ENCODE assay signal across 21 cellular contexts in the genomic region with DNA sequence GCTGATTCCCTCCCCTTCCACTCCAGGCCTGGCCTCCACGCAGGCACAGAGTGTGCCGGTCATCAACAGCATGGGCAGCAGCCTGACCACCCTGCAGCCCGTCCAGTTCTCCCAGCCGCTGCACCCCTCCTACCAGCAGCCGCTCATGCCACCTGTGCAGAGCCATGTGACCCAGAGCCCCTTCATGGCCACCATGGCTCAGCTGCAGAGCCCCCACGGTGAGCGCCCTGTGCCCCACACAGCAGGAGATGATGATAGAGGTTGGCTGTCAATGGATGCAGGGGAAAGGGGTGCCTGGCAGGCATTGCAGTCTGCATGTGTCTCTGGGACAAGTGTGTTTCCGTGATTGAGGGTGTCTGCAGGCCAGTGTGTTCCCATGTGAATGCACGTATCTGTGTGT. TPM values are rescaled to one million over a fixed set of nuclear protein-coding genes. Genes with fewer than 3 reads are reported as not detected.
DNase-seq lines count a peak whose midpoint lies in the region; ATAC-seq and TF ChIP-seq lines count a peak whose summit lies in the region.
"Had no signal": no experiment of that assay in that cellular context is flagged by ENCODE, and none has a peak within 500 bp of the region (broad histone marks: within the 10 kb centered on the region; RNA-seq: fewer than 3 reads in every experiment).

No MANE protein-coding gene starts in this region.

- no peaks in the 10 kb centered on the region for H3K27me3 ChIP-seq in SK-N-SH (ENCODE audit: insufficient read depth)
- peaks cover 0 to 20% (median 0%) of the 10 kb centered on the region in 7 donors for H3K27me3 ChIP-seq in spleen (replicated peaks in 1 of 7)
- H3K27me3 ChIP-seq: BLaER1 treated with 17β-estradiol and CSF1 and Interleukin-3, amounts not matched to agents 10 nM and 100 nM had no signal

- no peak overlapping the region for H3K4me3 Mint-ChIP-seq in nephron progenitor cell
- H3K4me3 Mint-ChIP-seq: CD8-positive, alpha-beta T cell; GM23338 had no signal

- H3K79me2 ChIP-seq in SK-N-SH (ENCODE audit: insufficient read depth): no peaks in the 10 kb centered on the region

- H3K9ac ChIP-seq in SK-N-SH: no peak overlapping the region
- H3K9ac ChIP-seq: BLaER1 treated with 17β-estradiol and CSF1 and Interleukin-3, amounts not matched to agents 10 nM and 100 nM had no signal

- H3K27ac ChIP-seq in SK-N-SH (ENCODE audit: low read depth in 2 of 2, low read length in 1 of 2): no peak overlapping the region
- H3K27ac ChIP-seq in spleen: no peak overlapping the region
- H3K27ac ChIP-seq: BLaER1 treated with 17β-estradiol and CSF1 and Interleukin-3, amounts not matched to agents 10 nM and 100 nM had no signal

- H3K9me3 ChIP-seq in SK-N-SH (no peaks in the 10 kb centered on the region), spleen (no peaks in the 10 kb centered on the region)
- H3K9me3 ChIP-seq: BLaER1 treated with 17β-estradiol and CSF1 and Interleukin-3, amounts not matched to agents 10 nM and 100 nM had no signal

- TF ChIP-seq RAD21 in SK-N-SH (IDR thresholded peaks at IDR 0.05; ENCODE audit: low read length): no peak

- no peaks in the 10 kb centered on the region for H3K9me3 Mint-ChIP-seq in nephron progenitor cell
- H3K9me3 Mint-ChIP-seq: CD8-positive, alpha-beta T cell; GM23338 had no signal

- no peaks in the 10 kb centered on the region for H3K36me3 Mint-ChIP-seq in nephron progenitor cell (ENCODE audit: low read depth)

- 87% methylated on average over 8 of the region's 9 CpGs for WGBS in SK-N-SH (ENCODE audit: low lambda C conversion rate)
- 72 to 89% (median 84%) methylated on average over 3 to 9 of the region's 9 CpGs for whole genome bisulfite sequencing in spleen, 5 donors

- H3K4me1 ChIP-seq in SK-N-SH (ENCODE audit: control insufficient read depth in 1 of 2, insufficient read depth in 2 of 2, low read depth in 1 of 2, low read length in 1 of 2): no peaks in the 10 kb centered on the region
- H3K4me1 ChIP-seq in spleen: no peaks in the 10 kb centered on the region

- peak overlapping the region; percentile 74 for H3K27ac Mint-ChIP-seq in nephron progenitor cell
- H3K27ac Mint-ChIP-seq: CD8-positive, alpha-beta T cell; GM23338 had no signal

- no peak for TF ChIP-seq EP300 in SK-N-SH (IDR thresholded peaks at IDR 0.05; ENCODE audit: borderline replicate concordance in 1 of 2, low read depth in 1 of 2, low read length in 1 of 2)

- H3K4me3 ChIP-seq in SK-N-SH (ENCODE audit: low read depth in 2 of 2, low read length in 1 of 2) (no peak overlapping the region), spleen (no peak overlapping the region)
- H3K4me3 ChIP-seq: BLaER1 treated with 17β-estradiol and CSF1 and Interleukin-3, amounts not matched to agents 10 nM and 100 nM; GM12878; GM23338; K562 had no signal

- TF ChIP-seq CTCF in SK-N-SH (IDR thresholded peaks at IDR 0.05) (no peak), nephron progenitor cell (IDR thresholded peaks at IDR 0.05) (no peak), spleen (IDR thresholded peaks at IDR 0.05 in 8 of 11, conservative IDR thresholded peaks at IDR 0.05 in 3 of 11) (no peak)

- no peak for TF ChIP-seq POLR2A in spleen (IDR thresholded peaks at IDR 0.05)

- H3K36me3 ChIP-seq in SK-N-SH (replicated peaks in 1 of 2; ENCODE audit: control insufficient read depth in 1 of 2, insufficient read depth in 2 of 2, low read length in 1 of 2): no peaks in the 10 kb centered on the region
- peaks cover 0 to 22% (median 9%) of the 10 kb centered on the region in 6 donors for H3K36me3 ChIP-seq in spleen

- no peak overlapping the region for H2AFZ ChIP-seq in SK-N-SH (ENCODE audit: low read depth)
- H2AFZ ChIP-seq: GM23338 had no signal

- no peaks in the 10 kb centered on the region for H4K20me1 ChIP-seq in SK-N-SH (ENCODE audit: insufficient read depth)

- POLR2A ChIA-PET in SK-N-SH (lab: Yijun Ruan, JAX): no interaction called here

- intact Hi-C loops in spleen (cut with DNase I; ENCODE audit: low total_unique reads): no loop called here

- H3K4me1 Mint-ChIP-seq in nephron progenitor cell: peaks cover 10% of the 10 kb centered on the region

- CTCF ChIA-PET in SK-N-SH (lab: Yijun Ruan, JAX): interaction anchor here (1.1 kb wide), 1 partner anchor 8 kb away, joined by 4 read pairs; no protein-coding TSS in a partner anchor

- H3F3A ChIP-seq in SK-N-SH (replicated peaks; ENCODE audit: insufficient read depth): no peaks in the 10 kb centered on the region

- H3K4me2 ChIP-seq in SK-N-SH: no peak overlapping the region
- H3K4me2 ChIP-seq: GM23338 had no signal

- peaks cover 17% of the 10 kb centered on the region for H3K27me3 Mint-ChIP-seq in nephron progenitor cell (ENCODE audit: low read depth, poor library complexity)

- ATAC-seq in SK-N-SH treated with all-trans-retinoic acid at 6 μM for 48 hours (no peak), HG03469 (IDR thresholded peaks at IDR 0.05; ENCODE audit: unreplicated experiment) (no peak)
- ATAC-seq: CD8-positive, alpha-beta T cell; GM23338; HCT116; K562 had no signal

- DNase-seq in SK-N-SH (peak; percentile 23), NCI-H69 (lab: John Stamatoyannopoulos, UW) (peak; percentile 18), nephron progenitor cell (no peak), spleen (peak; percentile 55), NCI-H345 (lab: John Stamatoyannopoulos, UW) (no peak), NCI-H748 (lab: John Stamatoyannopoulos, UW; ENCODE audit: unreplicated experiment) (no peak)
- DNase-seq: 8988T; Calu3; CD8-positive, alpha-beta T cell; DMS79 treated with DMSO at 0.1 percent for 48 hours; IMR-90 had no signal

- H3K9me2 ChIP-seq in SK-N-SH: no peaks in the 10 kb centered on the region

TF ChIP-seq in SK-N-SH, 30 proteins besides CTCF, POLR2A, EP300 and RAD21:
- TF ChIP-seq, protein P1, sequence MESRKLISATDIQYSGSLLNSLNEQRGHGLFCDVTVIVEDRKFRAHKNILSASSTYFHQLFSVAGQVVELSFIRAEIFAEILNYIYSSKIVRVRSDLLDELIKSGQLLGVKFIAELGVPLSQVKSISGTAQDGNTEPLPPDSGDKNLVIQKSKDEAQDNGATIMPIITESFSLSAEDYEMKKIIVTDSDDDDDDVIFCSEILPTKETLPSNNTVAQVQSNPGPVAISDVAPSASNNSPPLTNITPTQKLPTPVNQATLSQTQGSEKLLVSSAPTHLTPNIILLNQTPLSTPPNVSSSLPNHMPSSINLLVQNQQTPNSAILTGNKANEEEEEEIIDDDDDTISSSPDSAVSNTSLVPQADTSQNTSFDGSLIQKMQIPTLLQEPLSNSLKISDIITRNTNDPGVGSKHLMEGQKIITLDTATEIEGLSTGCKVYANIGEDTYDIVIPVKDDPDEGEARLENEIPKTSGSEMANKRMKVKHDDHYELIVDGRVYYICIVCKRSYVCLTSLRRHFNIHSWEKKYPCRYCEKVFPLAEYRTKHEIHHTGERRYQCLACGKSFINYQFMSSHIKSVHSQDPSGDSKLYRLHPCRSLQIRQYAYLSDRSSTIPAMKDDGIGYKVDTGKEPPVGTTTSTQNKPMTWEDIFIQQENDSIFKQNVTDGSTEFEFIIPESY (IDR thresholded peaks at IDR 0.05; ENCODE audit: borderline replicate concordance, low read depth): no peak

TF ChIP-seq in SK-N-SH treated with all-trans-retinoic acid at 6 μM for 48 hours, 23 proteins besides CTCF, POLR2A, EP300 and RAD21 (continues in another document):
- no peak for TF ChIP-seq ZFP3 (CRISPR knock-in tag; IDR thresholded peaks at IDR 0.05)
- TF ChIP-seq SNAI2 (CRISPR knock-in tag; IDR thresholded peaks at IDR 0.05): no peak
- no peak for TF ChIP-seq TCF4 (CRISPR knock-in tag; IDR thresholded peaks at IDR 0.05; ENCODE audit: borderline replicate concordance)
- no peak for TF ChIP-seq ZNF70 (CRISPR knock-in tag; IDR thresholded peaks at IDR 0.05)
- TF ChIP-seq ISL1 (CRISPR knock-in tag; IDR thresholded peaks at IDR 0.05): no peak
- TF ChIP-seq, protein P2, sequence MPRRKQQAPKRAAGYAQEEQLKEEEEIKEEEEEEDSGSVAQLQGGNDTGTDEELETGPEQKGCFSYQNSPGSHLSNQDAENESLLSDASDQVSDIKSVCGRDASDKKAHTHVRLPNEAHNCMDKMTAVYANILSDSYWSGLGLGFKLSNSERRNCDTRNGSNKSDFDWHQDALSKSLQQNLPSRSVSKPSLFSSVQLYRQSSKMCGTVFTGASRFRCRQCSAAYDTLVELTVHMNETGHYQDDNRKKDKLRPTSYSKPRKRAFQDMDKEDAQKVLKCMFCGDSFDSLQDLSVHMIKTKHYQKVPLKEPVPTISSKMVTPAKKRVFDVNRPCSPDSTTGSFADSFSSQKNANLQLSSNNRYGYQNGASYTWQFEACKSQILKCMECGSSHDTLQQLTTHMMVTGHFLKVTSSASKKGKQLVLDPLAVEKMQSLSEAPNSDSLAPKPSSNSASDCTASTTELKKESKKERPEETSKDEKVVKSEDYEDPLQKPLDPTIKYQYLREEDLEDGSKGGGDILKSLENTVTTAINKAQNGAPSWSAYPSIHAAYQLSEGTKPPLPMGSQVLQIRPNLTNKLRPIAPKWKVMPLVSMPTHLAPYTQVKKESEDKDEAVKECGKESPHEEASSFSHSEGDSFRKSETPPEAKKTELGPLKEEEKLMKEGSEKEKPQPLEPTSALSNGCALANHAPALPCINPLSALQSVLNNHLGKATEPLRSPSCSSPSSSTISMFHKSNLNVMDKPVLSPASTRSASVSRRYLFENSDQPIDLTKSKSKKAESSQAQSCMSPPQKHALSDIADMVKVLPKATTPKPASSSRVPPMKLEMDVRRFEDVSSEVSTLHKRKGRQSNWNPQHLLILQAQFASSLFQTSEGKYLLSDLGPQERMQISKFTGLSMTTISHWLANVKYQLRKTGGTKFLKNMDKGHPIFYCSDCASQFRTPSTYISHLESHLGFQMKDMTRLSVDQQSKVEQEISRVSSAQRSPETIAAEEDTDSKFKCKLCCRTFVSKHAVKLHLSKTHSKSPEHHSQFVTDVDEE (CRISPR knock-in tag; IDR thresholded peaks at IDR 0.05): no peak

RNA-seq across cellular contexts. Expression of a gene that starts 18.8 kb away (rescaled TPM):
- polyA plus RNA-seq in SK-N-SH (2012; rRNA removed) (12.8 and 13.9 TPM in 2 replicates), spleen (10 to 100 TPM in 1 of 3 donors, 1 to 10 TPM in 2; 8.7 to 10.5 (median 9.5) TPM)
- polyA plus RNA-seq in SK-N-SH (2012; cell fraction: cytosol; rRNA removed): 10.4 and 12.0 TPM in 2 replicates
- 13.2 and 18.2 TPM in 2 replicates for polyA plus RNA-seq in SK-N-SH (2012; cell fraction: nucleus; rRNA removed)
- 10 to 100 TPM in 6 of 7 donors, 1 to 10 TPM in 1; 8.0 to 16.8 (median 13.5) TPM for total RNA-seq in spleen

RNA-seq across cellular contexts. Expression of a gene that starts 19.1 kb away (rescaled TPM):
- not detected in 2 replicates for polyA plus RNA-seq in SK-N-SH (2012; rRNA removed)
- not detected in 2 replicates for polyA plus RNA-seq in SK-N-SH (2012; cell fraction: cytosol; rRNA removed)
- not detected in 2 replicates for polyA plus RNA-seq in SK-N-SH (2012; cell fraction: nucleus; rRNA removed)
- not detected for total RNA-seq in spleen
- polyA plus RNA-seq in spleen: not detected
- total RNA-seq: A673; CD8-positive, alpha-beta T cell; G401; GM23338; K562 had no signal
- polyA plus RNA-seq: AG04450, GM12878, IMR-90, K562 had no signal

RNA-seq across cellular contexts. Expression of a gene that starts 41.6 kb away (rescaled TPM):
- polyA plus RNA-seq in SK-N-SH (2012; rRNA removed): 0.37 and 0.41 TPM in 2 replicates
- 0.27 and 0.39 TPM in 2 replicates for polyA plus RNA-seq in SK-N-SH (2012; cell fraction: cytosol; rRNA removed)
- 0.15 and 0.19 TPM in 2 replicates for polyA plus RNA-seq in SK-N-SH (2012; cell fraction: nucleus; rRNA removed)
- total RNA-seq in spleen: 1 to 10 TPM; 2.9 to 4.8 (median 3.7) TPM
- polyA plus RNA-seq in spleen: 1 to 10 TPM; 1.9 to 2.9 (median 2.4) TPM
- total RNA-seq: G401, GM23338 had no signal
- polyA plus RNA-seq: GM23338, K562 had no signal

Comparison
In these comparisons a context has a peak if more than half of its experiments do, and no peak if none do; other contexts are left out.
1. DNase-seq: peak in SK-N-SH (single experiment), NCI-H69 (single experiment) and spleen (single experiment); none in nephron progenitor cell (single experiment), NCI-H345 (single experiment) and NCI-H748 (single experiment).